ENCODE assay signal across 8 cellular contexts in the genomic region with DNA sequence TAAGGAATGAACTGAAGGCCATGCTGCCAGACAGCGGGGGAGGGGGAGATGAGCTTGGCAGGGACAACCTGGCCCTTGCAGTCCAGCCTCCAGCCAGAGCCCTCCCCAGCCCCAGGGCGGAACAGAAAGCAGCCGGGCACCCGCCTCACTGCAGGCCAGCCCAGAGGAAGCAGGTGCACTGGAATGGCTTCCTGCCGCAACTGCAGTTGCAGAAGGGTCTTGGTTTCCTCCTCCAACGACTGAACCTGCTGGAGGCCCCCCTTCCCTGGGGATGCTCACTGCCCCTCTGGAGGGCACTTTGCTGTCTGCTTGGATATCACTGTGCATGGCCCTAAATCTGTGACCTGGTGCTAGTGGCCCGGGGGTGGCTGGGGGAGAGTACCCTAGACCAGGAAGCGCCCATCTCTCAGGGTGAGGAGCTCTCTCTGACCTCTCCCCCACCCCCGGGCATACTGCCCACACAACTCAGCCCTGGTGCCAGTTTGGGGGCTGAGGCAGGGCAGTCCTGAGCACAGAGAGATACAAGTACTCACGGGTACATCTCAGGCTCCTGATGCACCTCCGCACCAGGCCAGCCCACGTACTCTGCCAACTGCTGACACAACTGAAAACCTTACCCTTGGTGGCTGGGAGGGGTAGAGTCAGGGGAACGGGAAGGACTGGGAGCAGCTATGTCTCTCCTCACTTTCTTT. TPM values are rescaled to one million over a fixed set of nuclear protein-coding genes. Genes with fewer than 3 reads are reported as not detected.
DNase-seq lines count a peak whose midpoint lies in the region; ATAC-seq and TF ChIP-seq lines count a peak whose summit lies in the region.

No MANE protein-coding gene starts in this region.

- POLR2A ChIA-PET in CD4-positive, alpha-beta T cell (lab: Charles Lee), result interaction anchor here (0.6 to 4.7 kb wide), 11 partner anchors 10 to 419 kb away, joined by 3 to 33 read pairs (median 13); a partner anchor contains a TSS

- H3K36me3 Mint-ChIP-seq in CD4-positive, alpha-beta T cell (ENCODE audit: low read depth), result peaks cover 30% of the 10 kb centered on the region
- H3K36me3 Mint-ChIP-seq in activated T-cell treated with anti-CD3 and anti-CD28 coated beads, Interleukin-2, amount 50 U/mL, for 4 hours (ENCODE audit: insufficient read depth), result no peaks in the 10 kb centered on the region

- H3K27me3 Mint-ChIP-seq in CD4-positive, alpha-beta T cell, result no peaks in the 10 kb centered on the region
- H3K27me3 Mint-ChIP-seq in activated T-cell treated with anti-CD3 and anti-CD28 coated beads, Interleukin-2, amount 50 U/mL, for 4 hours (ENCODE audit: low read depth), result no peaks in the 10 kb centered on the region

- H3K4me1 ChIP-seq in right atrium auricular region, result peaks cover 0 to 62% of the 10 kb centered on the region in 2 donors

- H3K27ac ChIP-seq in CD4-positive, alpha-beta T cell (ENCODE audit: low read depth, low read length), result peak overlapping the region; percentile 82
- peak overlapping the region; percentile 87 to 89 for H3K27ac ChIP-seq in right atrium auricular region

- ATAC-seq in CD4-positive, alpha-beta T cell (ENCODE audit: poor library complexity), result no peak
- ATAC-seq in HG02973 (IDR thresholded peaks at IDR 0.05; ENCODE audit: unreplicated experiment), result peak; percentile 37
- ATAC-seq in activated T-cell treated with anti-CD3 and anti-CD28 coated beads, Interleukin-2, amount 50 U/mL, for 4 hours, result peak in 1 of 2 donors; percentile 10
- ATAC-seq in HG03521 (IDR thresholded peaks at IDR 0.05; ENCODE audit: unreplicated experiment), result no peak

- peak overlapping the region; percentile 96 for H3K27ac Mint-ChIP-seq in CD4-positive, alpha-beta T cell

- intact Hi-C loops in CD4-positive, alpha-beta T cell (cut with DNase I, micrococcal nuclease), result no loop called here

- TF ChIP-seq CTCF in CD4-positive, alpha-beta T cell (IDR thresholded peaks at IDR 0.05), result no peak
- TF ChIP-seq CTCF in right atrium auricular region (IDR thresholded peaks at IDR 0.05), result no peak

- no peaks in the 10 kb centered on the region for H3K9me3 Mint-ChIP-seq in CD4-positive, alpha-beta T cell
- H3K9me3 Mint-ChIP-seq in activated T-cell treated with anti-CD3 and anti-CD28 coated beads, Interleukin-2, amount 50 U/mL, for 4 hours, result no peaks in the 10 kb centered on the region

- peaks cover 68% of the 10 kb centered on the region for H3K4me1 Mint-ChIP-seq in CD4-positive, alpha-beta T cell (ENCODE audit: low read depth)
- H3K4me1 Mint-ChIP-seq in activated T-cell treated with anti-CD3 and anti-CD28 coated beads, Interleukin-2, amount 50 U/mL, for 4 hours (ENCODE audit: low read depth), result peaks cover 62% of the 10 kb centered on the region

- DNase-seq in CD4-positive, alpha-beta T cell, result peak in 3 of 10 experiments; percentile 23 to 46 (median 26)
- no peak for DNase-seq in activated T-cell treated with anti-CD3 and anti-CD28 coated beads, Interleukin-2, amount 50 U/mL, for 4 hours
- DNase-seq in right atrium auricular region (ENCODE audit: low spot score) (no peak), NCI-H128 (lab: John Stamatoyannopoulos, UW; ENCODE audit: unreplicated experiment) (no peak), NCI-H774 (lab: John Stamatoyannopoulos, UW) (no peak)
- DNase-seq in stimulated activated naive CD4-positive, alpha-beta T cell treated with Interleukin-2 at 50 U/mL for 16 hours (lab: John Stamatoyannopoulos, UW), result peak; percentile 38

- H3K36me3 ChIP-seq in right atrium auricular region, result no peaks in the 10 kb centered on the region

- H3K4me3 Mint-ChIP-seq in CD4-positive, alpha-beta T cell, result peak overlapping the region; percentile 91
- H3K4me3 Mint-ChIP-seq in activated T-cell treated with anti-CD3 and anti-CD28 coated beads, Interleukin-2, amount 50 U/mL, for 4 hours, result peak overlapping the region; percentile 88

- H3K9me3 ChIP-seq in CD4-positive, alpha-beta T cell (ENCODE audit: control insufficient read depth, low read length), result no peaks in the 10 kb centered on the region
- H3K9me3 ChIP-seq in right atrium auricular region, result no peaks in the 10 kb centered on the region

- peak overlapping the region; percentile 39 to 53 for H3K4me3 ChIP-seq in right atrium auricular region

- CTCF ChIA-PET in CD4-positive, alpha-beta T cell (lab: Charles Lee), result interaction anchor here (2.4 to 5.2 kb wide), 4 partner anchors 10 to 41 kb away, joined by 10 to 39 read pairs (median 18); a partner anchor contains a TSS

- no peaks in the 10 kb centered on the region for H3K27me3 ChIP-seq in CD4-positive, alpha-beta T cell (ENCODE audit: control insufficient read depth, insufficient read depth, low read length)
- H3K27me3 ChIP-seq in right atrium auricular region, result no peaks in the 10 kb centered on the region

RNA-seq across cellular contexts. Expression of a gene that starts 41.1 kb away (rescaled TPM):
- 10 to 100 TPM; 87.0 to 90.1 TPM for total RNA-seq in CD4-positive, alpha-beta T cell
- 10 to 100 TPM; 24.2 to 24.3 (median 24.2) TPM for total RNA-seq in activated T-cell treated with anti-CD3 and anti-CD28 coated beads, Interleukin-2, amount 50 U/mL, for 4 hours
- total RNA-seq in right atrium auricular region, result 100 to 1,000 TPM; 159 to 219 TPM
